ENCODE assay signal across 21 cellular contexts in the genomic region with DNA sequence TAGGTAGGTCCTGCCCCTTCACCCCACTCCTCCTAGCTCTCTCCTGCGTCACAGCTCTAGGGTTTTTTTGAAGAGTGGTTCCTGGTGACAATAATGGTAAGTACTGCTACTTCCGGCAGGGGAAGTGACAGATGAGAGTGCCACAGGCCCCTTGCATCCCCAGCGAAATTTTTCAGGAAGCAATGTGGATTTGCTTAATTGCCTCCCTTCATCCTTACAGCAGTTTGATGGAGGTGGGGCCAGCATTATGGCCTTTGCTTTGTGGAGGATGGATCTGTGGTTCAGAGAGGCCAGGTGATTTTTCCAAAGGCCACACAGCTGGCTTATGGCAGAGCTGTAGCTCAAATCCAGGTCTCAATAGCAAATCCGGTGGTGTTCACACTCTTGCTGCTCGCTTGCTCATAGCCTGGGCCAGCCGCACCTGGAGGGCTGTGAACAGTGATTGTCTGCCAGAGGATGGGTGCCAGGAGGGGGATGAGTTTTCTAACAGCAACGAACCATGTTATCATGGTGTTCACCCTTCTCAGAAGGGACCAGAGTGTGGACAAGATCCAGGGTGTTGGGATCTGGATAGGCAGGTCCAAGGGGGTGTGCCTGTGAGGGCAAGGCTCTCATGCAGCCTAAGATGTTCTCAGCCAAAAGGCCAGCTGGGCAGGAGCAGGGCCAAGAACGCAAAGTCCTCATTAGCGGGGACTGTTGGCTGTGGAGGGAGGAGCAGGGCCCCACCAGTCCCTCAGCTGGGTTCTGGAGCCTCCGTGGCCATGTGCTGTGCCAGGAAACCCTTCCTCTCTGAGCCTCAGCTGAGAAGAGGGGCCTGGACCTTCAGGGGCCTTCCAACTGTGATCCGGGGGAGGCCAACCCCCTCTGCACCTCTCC.
A peak's percentile ranks its signal among the peaks of the same experiment; 100 is the strongest.
DNase-seq lines count a peak whose midpoint lies in the region; ATAC-seq and TF ChIP-seq lines count a peak whose summit lies in the region.
"Had no signal": no experiment of that assay in that cellular context is flagged by ENCODE, and none has a peak within 500 bp of the region (broad histone marks: within the 10 kb centered on the region; RNA-seq: fewer than 3 reads in every experiment).

No MANE protein-coding gene starts in this region.

- TF ChIP-seq EP300 in ovary (IDR thresholded peaks at IDR 0.05), result no peak
- TF ChIP-seq EP300 in esophagus muscularis mucosa (IDR thresholded peaks at IDR 0.05), result no peak

- no peaks in the 10 kb centered on the region for H3K4me1 Mint-ChIP-seq in stimulated activated naive CD8-positive, alpha-beta T cell treated with anti-CD3 and anti-CD28 coated beads, Interleukin-15, amount 100 ng/mL, for 72 hours
- peaks cover 3% of the 10 kb centered on the region for H3K4me1 Mint-ChIP-seq in glutamatergic neuron (ENCODE audit: low read depth, unreplicated experiment)
- H3K4me1 Mint-ChIP-seq: activated CD4-positive, alpha-beta T cell treated with anti-CD3 and anti-CD28 coated beads for 36 hours; memory B cell; naive thymus-derived CD4-positive, alpha-beta T cell had no signal

- no peaks in the 10 kb centered on the region for H3K4me1 ChIP-seq in ovary (ENCODE audit: insufficient read depth)
- H3K4me1 ChIP-seq in aorta (ENCODE audit: control insufficient read depth in 1 of 2, insufficient read depth in 2 of 2, low read length in 2 of 2), result no peaks in the 10 kb centered on the region
- H3K4me1 ChIP-seq in esophagus muscularis mucosa, result no peaks in the 10 kb centered on the region
- H3K4me1 ChIP-seq: A549; BLaER1 treated with 17β-estradiol and CSF1 and Interleukin-3, amounts not matched to agents 10 nM and 100 nM; body of pancreas had no signal

- intact Hi-C loops in left ventricle myocardium superior (cut with micrococcal nuclease) (no loop called here), ovary (cut with DNase I) (no loop called here), aorta (cut with DNase I) (no loop called here), esophagus muscularis mucosa (cut with DNase I) (no loop called here)

- peaks cover 39% of the 10 kb centered on the region for H3K27me3 Mint-ChIP-seq in stimulated activated naive CD8-positive, alpha-beta T cell treated with anti-CD3 and anti-CD28 coated beads, Interleukin-15, amount 100 ng/mL, for 72 hours
- peaks cover 5% of the 10 kb centered on the region for H3K27me3 Mint-ChIP-seq in glutamatergic neuron (ENCODE audit: unreplicated experiment)

- H3K4me3 ChIP-seq in ovary (no peak overlapping the region), aorta (ENCODE audit: low read length in 2 of 2) (no peak overlapping the region), esophagus muscularis mucosa (no peak overlapping the region)
- H3K4me3 ChIP-seq: A549; BLaER1 treated with 17β-estradiol and CSF1 and Interleukin-3, amounts not matched to agents 10 nM and 100 nM; body of pancreas; coronary artery had no signal

- TF ChIP-seq POLR2A in ovary (IDR thresholded peaks at IDR 0.05), result no peak
- no peak for TF ChIP-seq POLR2A in esophagus muscularis mucosa (IDR thresholded peaks at IDR 0.05; ENCODE audit: low read depth)

- no peak overlapping the region for H3K4me3 Mint-ChIP-seq in stimulated activated naive CD8-positive, alpha-beta T cell treated with anti-CD3 and anti-CD28 coated beads, Interleukin-15, amount 100 ng/mL, for 72 hours
- no peak overlapping the region for H3K4me3 Mint-ChIP-seq in glutamatergic neuron (ENCODE audit: unreplicated experiment)
- H3K4me3 Mint-ChIP-seq: activated CD4-positive, alpha-beta T cell treated with anti-CD3 and anti-CD28 coated beads for 36 hours; memory B cell; naive thymus-derived CD4-positive, alpha-beta T cell had no signal

- no peaks in the 10 kb centered on the region for H3K36me3 Mint-ChIP-seq in glutamatergic neuron (ENCODE audit: unreplicated experiment)
- H3K36me3 Mint-ChIP-seq: activated naive CD4-positive, alpha-beta T cell treated with anti-CD3 and anti-CD28 coated beads, Interleukin-2, amount 50 U/mL, for 72 hours; memory B cell; naive thymus-derived CD4-positive, alpha-beta T cell had no signal

- H3K27me3 ChIP-seq in ovary, result no peaks in the 10 kb centered on the region
- H3K27me3 ChIP-seq in aorta (ENCODE audit: control insufficient read depth in 1 of 2, insufficient read depth in 2 of 2, low read length in 1 of 2), result no peaks in the 10 kb centered on the region
- no peaks in the 10 kb centered on the region for H3K27me3 ChIP-seq in esophagus muscularis mucosa
- H3K27me3 ChIP-seq: BLaER1 treated with 17β-estradiol and CSF1 and Interleukin-3, amounts not matched to agents 10 nM and 100 nM; body of pancreas had no signal

- peak overlapping the region in 1 of 2 donors; percentile 73 for H3K27ac Mint-ChIP-seq in stimulated activated naive CD8-positive, alpha-beta T cell treated with anti-CD3 and anti-CD28 coated beads, Interleukin-15, amount 100 ng/mL, for 72 hours
- no peak overlapping the region for H3K27ac Mint-ChIP-seq in glutamatergic neuron (ENCODE audit: unreplicated experiment)
- H3K27ac Mint-ChIP-seq: activated CD4-positive, alpha-beta T cell treated with anti-CD3 and anti-CD28 coated beads for 36 hours; activated naive CD4-positive, alpha-beta T cell treated with anti-CD3 and anti-CD28 coated beads, Interleukin-2, amount 50 U/mL, for 72 hours; memory B cell had no signal

- H3K9me3 Mint-ChIP-seq in stimulated activated naive CD8-positive, alpha-beta T cell treated with anti-CD3 and anti-CD28 coated beads, Interleukin-15, amount 100 ng/mL, for 72 hours, result no peaks in the 10 kb centered on the region
- H3K9me3 Mint-ChIP-seq in glutamatergic neuron (ENCODE audit: unreplicated experiment), result no peaks in the 10 kb centered on the region
- H3K9me3 Mint-ChIP-seq: activated naive CD4-positive, alpha-beta T cell treated with anti-CD3 and anti-CD28 coated beads, Interleukin-2, amount 50 U/mL, for 72 hours; memory B cell had no signal

- TF ChIP-seq CTCF in ovary (IDR thresholded peaks at IDR 0.05) (no peak), esophagus muscularis mucosa (IDR thresholded peaks at IDR 0.05) (no peak), glutamatergic neuron (IDR thresholded peaks at IDR 0.05; ENCODE audit: partially characterized antibody, unreplicated experiment) (no peak)

- ATAC-seq in stimulated activated naive CD8-positive, alpha-beta T cell treated with anti-CD3 and anti-CD28 coated beads, Interleukin-15, amount 100 ng/mL, for 72 hours, result peak; percentile 23
- no peak for ATAC-seq in stimulated activated naive CD8-positive, alpha-beta T cell treated with anti-CD3 and anti-CD28 coated beads, Interleukin-15, Interleukin-2, amounts not matched to agents 100 U/mL and 50 U/mL, for 24 hours
- peak; percentile 97 for ATAC-seq in left ventricle myocardium superior
- ATAC-seq in aorta (ENCODE audit: low FRiP score), result peak; percentile 39
- ATAC-seq: activated CD4-positive, alpha-beta T cell treated with anti-CD3 and anti-CD28 coated beads for 36 hours; activated naive CD4-positive, alpha-beta T cell treated with anti-CD3 and anti-CD28 coated beads, Interleukin-2, amount 50 U/mL, for 72 hours; body of pancreas; naive thymus-derived CD4-positive, alpha-beta T cell had no signal

- WGBS in ovary, 3 donors, result 43 to 51% (median 49%) methylated on average over 11 of the region's 11 CpGs
- 67 to 70% methylated on average over 11 of the region's 11 CpGs for WGBS in aorta, 2 donors
- 77% methylated on average over 10 of the region's 11 CpGs for WGBS in esophagus muscularis mucosa

- H3K9me3 ChIP-seq in ovary (no peaks in the 10 kb centered on the region), aorta (ENCODE audit: control insufficient read depth, low read length) (no peaks in the 10 kb centered on the region), esophagus muscularis mucosa (no peaks in the 10 kb centered on the region)
- H3K9me3 ChIP-seq: A549; BLaER1 treated with 17β-estradiol and CSF1 and Interleukin-3, amounts not matched to agents 10 nM and 100 nM; body of pancreas had no signal

- H3K36me3 ChIP-seq in ovary (no peaks in the 10 kb centered on the region), aorta (ENCODE audit: control insufficient read depth in 1 of 2, insufficient read depth in 2 of 2, low read length in 1 of 2) (no peaks in the 10 kb centered on the region), esophagus muscularis mucosa (no peaks in the 10 kb centered on the region)
- H3K36me3 ChIP-seq: BLaER1 treated with 17β-estradiol and CSF1 and Interleukin-3, amounts not matched to agents 10 nM and 100 nM had no signal

- no peak overlapping the region for H3K27ac ChIP-seq in ovary
- H3K27ac ChIP-seq in aorta (ENCODE audit: low read depth in 1 of 2, low read length in 2 of 2), result no peak overlapping the region
- no peak overlapping the region for H3K27ac ChIP-seq in esophagus muscularis mucosa (replicated peaks in 1 of 4)
- H3K27ac ChIP-seq: A549; BLaER1 treated with 17β-estradiol and CSF1 and Interleukin-3, amounts not matched to agents 10 nM and 100 nM; body of pancreas; coronary artery had no signal

- no peak for DNase-seq in stimulated activated naive CD8-positive, alpha-beta T cell treated with anti-CD3 and anti-CD28 coated beads, Interleukin-15, amount 100 ng/mL, for 72 hours
- DNase-seq in stimulated activated naive CD8-positive, alpha-beta T cell treated with anti-CD3 and anti-CD28 coated beads, Interleukin-15, Interleukin-2, amounts not matched to agents 100 U/mL and 50 U/mL, for 24 hours, result no peak
- DNase-seq in left ventricle myocardium superior, result peak; percentile 80
- DNase-seq in ovary, result peak; percentile 27 to 95 (median 74)
- DNase-seq in aorta, result no peak
- DNase-seq in stimulated activated CD4-positive, alpha-beta T cell treated with anti-CD3 and anti-CD28 coated beads, Interleukin-1b, Interleukin-23, amount 100 ng/mL, for 48 hours, result no peak
- no peak for DNase-seq in esophagus muscularis mucosa (ENCODE audit: extremely low spot score)
- DNase-seq in glutamatergic neuron, result no peak
- DNase-seq: activated CD4-positive, alpha-beta T cell treated with anti-CD3 and anti-CD28 coated beads for 36 hours; Calu3; naive thymus-derived CD4-positive, alpha-beta T cell; NCI-H1417 treated with DMSO at 0.1 percent for 48 hours; NCI-H2171 treated with DMSO at 0.1 percent for 48 hours; OCI-M1; SHP77 treated with DMSO at 0.1 percent for 48 hours had no signal

Comparison
In these comparisons a context has a peak if more than half of its experiments do, and no peak if none do; other contexts are left out.
1. DNase-seq: peak in left ventricle myocardium superior (single experiment) and ovary (5 of 5); none in stimulated activated naive CD8-positive, alpha-beta T cell treated with anti-CD3 and anti-CD28 coated beads, Interleukin-15, amount 100 ng/mL, for 72 hours (0 of 2), stimulated activated naive CD8-positive, alpha-beta T cell treated with anti-CD3 and anti-CD28 coated beads, Interleukin-15, Interleukin-2, amounts not matched to agents 100 U/mL and 50 U/mL, for 24 hours (single experiment), aorta (0 of 2), stimulated activated CD4-positive, alpha-beta T cell treated with anti-CD3 and anti-CD28 coated beads, Interleukin-1b, Interleukin-23, amount 100 ng/mL, for 48 hours (single experiment), esophagus muscularis mucosa (single experiment) and glutamatergic neuron (single experiment).